8 cellular contexts compared by ENCODE assay signal in genomic region chr1:234676103-234676594, GRCh38.
A peak's percentile ranks its signal among the peaks of the same experiment; 100 is the strongest.
DNase-seq lines count a peak whose midpoint lies in the region; ATAC-seq and TF ChIP-seq lines count a peak whose summit lies in the region.

No MANE protein-coding gene starts in this region.

- in situ Hi-C loops in Panc1 (cut with HindIII; ENCODE audit: low pct_unique_long_range_greater_than_20kb, low sequenced_read_pairs), result no loop called here

- peaks cover 14% of the 10 kb centered on the region for H3K4me1 Mint-ChIP-seq in activated T-helper 2 cell treated with anti-CD3 and anti-CD28 coated beads, Interferon-gamma antibody, Interleukin-2, Interleukin-4, amounts not matched to agents 10 μg/mL and 5 μg/mL and 100 μg/mL, durations not matched to agents 14 hours and 24 hours and 36 hours (ENCODE audit: low read depth)
- H3K4me1 Mint-ChIP-seq in nephron progenitor cell, result peaks cover 28% of the 10 kb centered on the region
- H3K4me1 Mint-ChIP-seq in stimulated activated naive CD8-positive, alpha-beta T cell treated with anti-CD3 and anti-CD28 coated beads, Interleukin-15, amount 100 ng/mL, for 72 hours, result peaks cover 19% of the 10 kb centered on the region

- H3K27ac ChIP-seq in Panc1 (ENCODE audit: low read length), result peak overlapping the region; percentile 97

- H3K27ac Mint-ChIP-seq in activated T-helper 2 cell treated with anti-CD3 and anti-CD28 coated beads, Interferon-gamma antibody, Interleukin-2, Interleukin-4, amounts not matched to agents 10 μg/mL and 5 μg/mL and 100 μg/mL, durations not matched to agents 14 hours and 24 hours and 36 hours, result peak overlapping the region; percentile 58
- H3K27ac Mint-ChIP-seq in nephron progenitor cell, result no peak overlapping the region
- H3K27ac Mint-ChIP-seq in stimulated activated naive CD8-positive, alpha-beta T cell treated with anti-CD3 and anti-CD28 coated beads, Interleukin-15, amount 100 ng/mL, for 72 hours, result peak overlapping the region; percentile 50 to 88

- peak overlapping the region; percentile 72 for H3K4me3 Mint-ChIP-seq in activated T-helper 2 cell treated with anti-CD3 and anti-CD28 coated beads, Interferon-gamma antibody, Interleukin-2, Interleukin-4, amounts not matched to agents 10 μg/mL and 5 μg/mL and 100 μg/mL, durations not matched to agents 14 hours and 24 hours and 36 hours (ENCODE audit: low read depth)
- H3K4me3 Mint-ChIP-seq in nephron progenitor cell, result peak overlapping the region; percentile 74
- peak overlapping the region; percentile 78 to 87 for H3K4me3 Mint-ChIP-seq in stimulated activated naive CD8-positive, alpha-beta T cell treated with anti-CD3 and anti-CD28 coated beads, Interleukin-15, amount 100 ng/mL, for 72 hours

- H3K4me3 ChIP-seq in AG04449 (ENCODE audit: low read depth, low read length), result peak overlapping the region; percentile 38; the same call in 1 of the 2 replicates
- H3K4me3 ChIP-seq in Panc1 (ENCODE audit: low read depth in 2 of 2, low read length in 2 of 2), result peak overlapping the region; percentile 39 to 53
- H3K4me3 ChIP-seq in foreskin fibroblast (ENCODE audit: low read depth in 1 of 2, low read length in 2 of 2), result peak overlapping the region; percentile 36 to 45

- TF ChIP-seq CTCF in AG04449 (IDR thresholded peaks at IDR 0.05; ENCODE audit: insufficient read depth, low read length, missing control alignments) (no peak), Panc1 (IDR thresholded peaks at IDR 0.05) (no peak), foreskin fibroblast (IDR thresholded peaks at IDR 0.05; ENCODE audit: low read depth, low read length) (no peak), nephron progenitor cell (IDR thresholded peaks at IDR 0.05) (no peak)

- H3K27me3 ChIP-seq in Panc1 (ENCODE audit: control insufficient read depth, insufficient read depth, low read length), result no peaks in the 10 kb centered on the region

- POLR2A ChIA-PET in AG04449 (lab: Yijun Ruan, JAX), result no interaction called here
- POLR2A ChIA-PET in Panc1 (lab: Charles Lee), result no interaction called here

- no peaks in the 10 kb centered on the region for H3K36me3 ChIP-seq in Panc1 (ENCODE audit: control insufficient read depth, insufficient read depth, low read length)

- BruUV-seq in Panc1 (replicated peaks; lab: Mats Ljungman, UMichigan), result no TSS peak

- intact Hi-C loops in Panc1 (cut with micrococcal nuclease; ENCODE audit: unreplicated experiment), result no loop called here
- intact Hi-C loops in activated T-helper 2 cell treated with anti-CD3 and anti-CD28 coated beads, Interferon-gamma antibody, Interleukin-2, Interleukin-4, amounts not matched to agents 10 μg/mL and 5 μg/mL and 100 μg/mL, durations not matched to agents 14 hours and 24 hours and 36 hours (cut with micrococcal nuclease), result loop anchor here (5.0 kb wide), 1 partner anchor 46 kb away; no protein-coding TSS in a partner anchor

- peaks cover 20% of the 10 kb centered on the region for H3K4me1 ChIP-seq in Panc1 (ENCODE audit: control insufficient read depth, insufficient read depth, low read length)

- DNase-seq in AG04449 (ENCODE audit: low read depth, low spot score) (no peak), Panc1 (ENCODE audit: low read depth, low spot score) (no peak), foreskin fibroblast (peak; percentile 68 to 86), nephron progenitor cell (peak; percentile 79)
- DNase-seq in activated T-helper 2 cell treated with anti-CD3 and anti-CD28 coated beads, Interferon-gamma antibody, Interleukin-2, Interleukin-4, amounts not matched to agents 10 μg/mL and 5 μg/mL and 100 μg/mL, durations not matched to agents 14 hours and 24 hours and 36 hours (ENCODE audit: low spot score), result no peak
- DNase-seq in stimulated activated naive CD8-positive, alpha-beta T cell treated with anti-CD3 and anti-CD28 coated beads, Interleukin-15, amount 100 ng/mL, for 72 hours, result peak; percentile 28 to 47

- no peaks in the 10 kb centered on the region for H3K27me3 Mint-ChIP-seq in activated T-helper 2 cell treated with anti-CD3 and anti-CD28 coated beads, Interferon-gamma antibody, Interleukin-2, Interleukin-4, amounts not matched to agents 10 μg/mL and 5 μg/mL and 100 μg/mL, durations not matched to agents 14 hours and 24 hours and 36 hours (ENCODE audit: low read depth)
- H3K27me3 Mint-ChIP-seq in nephron progenitor cell (ENCODE audit: low read depth, poor library complexity), result peaks cover 4% of the 10 kb centered on the region
- no peaks in the 10 kb centered on the region for H3K27me3 Mint-ChIP-seq in stimulated activated naive CD8-positive, alpha-beta T cell treated with anti-CD3 and anti-CD28 coated beads, Interleukin-15, amount 100 ng/mL, for 72 hours

- H3K9me3 ChIP-seq in Panc1 (ENCODE audit: control insufficient read depth, insufficient read depth, low read depth, low read length), result no peaks in the 10 kb centered on the region; the same call in 1 of the 2 replicates

- ATAC-seq in GM18907 (IDR thresholded peaks at IDR 0.05; ENCODE audit: unreplicated experiment), result peak; percentile 91
- peak; percentile 74 for ATAC-seq in HG03571 (IDR thresholded peaks at IDR 0.05; ENCODE audit: unreplicated experiment)
- ATAC-seq in Panc1, result peak; percentile 98
- ATAC-seq in stimulated activated naive CD8-positive, alpha-beta T cell treated with anti-CD3 and anti-CD28 coated beads, Interleukin-15, amount 100 ng/mL, for 72 hours, result peak; percentile 89

- H3K36me3 Mint-ChIP-seq in activated T-helper 2 cell treated with anti-CD3 and anti-CD28 coated beads, Interferon-gamma antibody, Interleukin-2, Interleukin-4, amounts not matched to agents 10 μg/mL and 5 μg/mL and 100 μg/mL, durations not matched to agents 14 hours and 24 hours and 36 hours (ENCODE audit: low read depth), result no peaks in the 10 kb centered on the region
- H3K36me3 Mint-ChIP-seq in nephron progenitor cell (ENCODE audit: low read depth), result no peaks in the 10 kb centered on the region

- H3K9me3 Mint-ChIP-seq in activated T-helper 2 cell treated with anti-CD3 and anti-CD28 coated beads, Interferon-gamma antibody, Interleukin-2, Interleukin-4, amounts not matched to agents 10 μg/mL and 5 μg/mL and 100 μg/mL, durations not matched to agents 14 hours and 24 hours and 36 hours, result no peaks in the 10 kb centered on the region
- H3K9me3 Mint-ChIP-seq in nephron progenitor cell, result no peaks in the 10 kb centered on the region
- no peaks in the 10 kb centered on the region for H3K9me3 Mint-ChIP-seq in stimulated activated naive CD8-positive, alpha-beta T cell treated with anti-CD3 and anti-CD28 coated beads, Interleukin-15, amount 100 ng/mL, for 72 hours

- CTCF ChIA-PET in AG04449 (lab: Yijun Ruan, JAX) (no interaction called here), Panc1 (lab: Charles Lee) (no interaction called here)

Comparison
In these comparisons a context has a peak if more than half of its experiments do, and no peak if none do; other contexts are left out.
1. DNase-seq: peak in foreskin fibroblast (2 of 2), nephron progenitor cell (single experiment) and stimulated activated naive CD8-positive, alpha-beta T cell treated with anti-CD3 and anti-CD28 coated beads, Interleukin-15, amount 100 ng/mL, for 72 hours (2 of 2); none in AG04449 (single experiment), Panc1 (single experiment) and activated T-helper 2 cell treated with anti-CD3 and anti-CD28 coated beads, Interferon-gamma antibody, Interleukin-2, Interleukin-4, amounts not matched to agents 10 μg/mL and 5 μg/mL and 100 μg/mL, durations not matched to agents 14 hours and 24 hours and 36 hours (single experiment).
2. Peak in every context shown above with its lines, with median percentiles within 50 percentile points of each other: H3K4me3 ChIP-seq, ATAC-seq and H3K4me3 Mint-ChIP-seq.